In the genomic region with DNA sequence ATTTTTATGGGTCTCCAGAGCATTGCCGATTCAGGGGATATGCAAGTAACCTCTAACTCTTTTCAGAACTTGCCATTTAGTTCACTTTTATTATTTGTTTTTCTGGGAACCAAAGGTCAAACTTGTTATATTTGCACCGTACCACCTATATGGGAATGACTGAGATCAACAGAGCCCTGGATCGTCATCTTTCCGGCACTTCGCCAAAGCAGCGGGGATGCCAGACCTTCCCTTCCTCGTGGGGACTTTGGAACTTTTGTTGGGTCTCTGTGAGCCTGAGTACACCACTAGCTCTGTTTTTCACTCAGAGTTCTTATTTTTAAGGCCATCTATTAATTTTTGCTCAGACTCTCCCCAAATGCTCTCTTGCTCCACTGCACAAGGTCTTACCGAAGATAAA, we compare ENCODE assay signal across 20 cellular contexts.
DNase-seq lines count a peak whose midpoint lies in the region; ATAC-seq and TF ChIP-seq lines count a peak whose summit lies in the region.
"Had no signal": no experiment of that assay in that cellular context is flagged by ENCODE, and none has a peak within 500 bp of the region (broad histone marks: within the 10 kb centered on the region; RNA-seq: fewer than 3 reads in every experiment).

No MANE protein-coding gene starts in this region.

- DNase-seq in GM23338 (ENCODE audit: low spot score) (no peak), colonic mucosa (peak; percentile 84), mesothelial cell of epicardium (ENCODE audit: low spot score in 2 of 2, unreplicated experiment in 2 of 2) (no peak), SW 1271 (lab: John Stamatoyannopoulos, UW) (no peak), PC-9 (no peak)
- DNase-seq in activated CD4-positive, alpha-beta T cell treated with anti-CD3 and anti-CD28 coated beads for 48 hours: no peak
- DNase-seq: Caco-2; CD4-positive, CD25-positive, alpha-beta regulatory T cell; CD8-positive, alpha-beta T cell; DMS153; DND-41; GM23248; H9 had no signal

- no peak overlapping the region for H3K9ac ChIP-seq in colonic mucosa (ENCODE audit: low read depth in 2 of 2, low read length in 2 of 2)
- H3K9ac ChIP-seq: BLaER1, GM23248 had no signal

- CTCF ChIA-PET in PC-9 (lab: Charles Lee): no interaction called here

- H3K4me3 Mint-ChIP-seq in GM23338 (no peak overlapping the region), mesothelial cell of epicardium (no peak overlapping the region), nephron (no peak overlapping the region)
- H3K4me3 Mint-ChIP-seq: B cell; CD4-positive, CD25-positive, alpha-beta regulatory T cell; CD8-positive, alpha-beta T cell; H9 had no signal

- H3K9me3 ChIP-seq in colonic mucosa (no peaks in the 10 kb centered on the region), PC-9 (ENCODE audit: insufficient read depth, low read depth) (no peaks in the 10 kb centered on the region)
- H3K9me3 ChIP-seq: BLaER1, Caco-2 had no signal

- H3K9me2 ChIP-seq in GM23338 (ENCODE audit: insufficient read depth): peaks cover 9% of the 10 kb centered on the region; the same call in 1 of the 2 replicates
- no peaks in the 10 kb centered on the region for H3K9me2 ChIP-seq in PC-9 (ENCODE audit: insufficient read depth)

- H3K4me3 ChIP-seq in GM23338 (no peak overlapping the region), colonic mucosa (no peak overlapping the region), PC-9 (no peak overlapping the region)
- H3K4me3 ChIP-seq: BLaER1, GM23248 had no signal

- H4K20me1 ChIP-seq in GM23338 (replicated peaks; ENCODE audit: insufficient read depth): no peaks in the 10 kb centered on the region
- H4K20me1 ChIP-seq in PC-9 (ENCODE audit: insufficient read depth): no peaks in the 10 kb centered on the region
- H4K20me1 ChIP-seq: BLaER1 had no signal

- H3K27me3 Mint-ChIP-seq in GM23338 (ENCODE audit: insufficient read depth, low read depth, poor library complexity) (no peaks in the 10 kb centered on the region), mesothelial cell of epicardium (ENCODE audit: low read depth) (no peaks in the 10 kb centered on the region), nephron (ENCODE audit: low read depth) (no peaks in the 10 kb centered on the region)
- H3K27me3 Mint-ChIP-seq: B cell; CD4-positive, CD25-positive, alpha-beta regulatory T cell had no signal

- H3K4me1 Mint-ChIP-seq in GM23338 (peaks cover 25% of the 10 kb centered on the region), mesothelial cell of epicardium (peaks cover 10% of the 10 kb centered on the region), nephron (peaks cover 46% of the 10 kb centered on the region)
- H3K4me1 Mint-ChIP-seq: B cell; CD4-positive, CD25-positive, alpha-beta regulatory T cell had no signal

- no peak for TF ChIP-seq CTCF in GM23338 (conservative IDR thresholded peaks at IDR 0.05; ENCODE audit: low read depth in 2 of 2)
- TF ChIP-seq CTCF in colonic mucosa (IDR thresholded peaks at IDR 0.05): no peak
- no peak for TF ChIP-seq CTCF in mesothelial cell of epicardium (IDR thresholded peaks at IDR 0.05; ENCODE audit: unreplicated experiment)
- no peak for TF ChIP-seq CTCF in nephron (IDR thresholded peaks at IDR 0.05; ENCODE audit: unreplicated experiment in 3 of 3)
- TF ChIP-seq CTCF in PC-9 (conservative IDR thresholded peaks at IDR 0.05): no peak

- POLR2A ChIA-PET in PC-9 (lab: Charles Lee; ENCODE audit: unreplicated experiment): no interaction called here

- H3K27ac ChIP-seq in GM23338 (ENCODE audit: low read depth): no peak overlapping the region
- H3K27ac ChIP-seq in colonic mucosa: peak overlapping the region; percentile 84
- H3K27ac ChIP-seq in PC-9: no peak overlapping the region
- H3K27ac ChIP-seq: 22Rv1, BLaER1, C4-2B, GM23248 had no signal

- H3K79me2 ChIP-seq in GM23338 (replicated peaks; ENCODE audit: insufficient read depth): no peaks in the 10 kb centered on the region
- no peaks in the 10 kb centered on the region for H3K79me2 ChIP-seq in PC-9 (ENCODE audit: low read depth)

- no TSS peak for BruUV-seq in PC-9 (replicated peaks; lab: Mats Ljungman, UMichigan)

- no peak overlapping the region for H3K27ac Mint-ChIP-seq in GM23338
- peak overlapping the region; percentile 39 for H3K27ac Mint-ChIP-seq in mesothelial cell of epicardium
- H3K27ac Mint-ChIP-seq in nephron: peak overlapping the region; percentile 87 to 95 (median 89)
- H3K27ac Mint-ChIP-seq: B cell; CD4-positive, CD25-positive, alpha-beta regulatory T cell; CD8-positive, alpha-beta T cell; H9 had no signal

- ATAC-seq in GM23338: no peak
- ATAC-seq in GM21381 (IDR thresholded peaks at IDR 0.05; ENCODE audit: unreplicated experiment): no peak
- ATAC-seq: CD8-positive, alpha-beta T cell; HCT116 had no signal

- H3K9me3 Mint-ChIP-seq in GM23338 (no peaks in the 10 kb centered on the region; the same call in 2 of the 3 replicates), mesothelial cell of epicardium (peaks cover 28% of the 10 kb centered on the region), nephron (peaks cover 19% of the 10 kb centered on the region)

- H3K36me3 ChIP-seq in GM23338 (ENCODE audit: insufficient read depth) (no peaks in the 10 kb centered on the region), colonic mucosa (no peaks in the 10 kb centered on the region), PC-9 (ENCODE audit: low read depth) (no peaks in the 10 kb centered on the region)
- H3K36me3 ChIP-seq: BLaER1 had no signal

- no peaks in the 10 kb centered on the region for H3F3A ChIP-seq in GM23338 (replicated peaks; ENCODE audit: low read depth)
- no peaks in the 10 kb centered on the region for H3F3A ChIP-seq in PC-9 (ENCODE audit: insufficient read depth, low read depth)

- no peak overlapping the region for H3K4me2 ChIP-seq in GM23338
- no peak overlapping the region for H3K4me2 ChIP-seq in PC-9
- H3K4me2 ChIP-seq: BLaER1 had no signal

- H3K4me1 ChIP-seq in GM23338 (ENCODE audit: insufficient read depth) (peaks cover 18% of the 10 kb centered on the region), colonic mucosa (no peaks in the 10 kb centered on the region), PC-9 (replicated peaks; ENCODE audit: insufficient read depth) (no peaks in the 10 kb centered on the region)
- H3K4me1 ChIP-seq: BLaER1, Caco-2 had no signal

- H3K27me3 ChIP-seq in GM23338 (ENCODE audit: insufficient read depth) (no peaks in the 10 kb centered on the region), colonic mucosa (no peaks in the 10 kb centered on the region), PC-9 (ENCODE audit: insufficient read depth, low read depth) (no peaks in the 10 kb centered on the region)
- H3K27me3 ChIP-seq: BLaER1 had no signal

- H3K36me3 Mint-ChIP-seq in GM23338 (ENCODE audit: low read depth) (peaks cover 3% of the 10 kb centered on the region; the same call in 1 of the 3 replicates), mesothelial cell of epicardium (no peaks in the 10 kb centered on the region), nephron (ENCODE audit: low read depth) (peaks cover 14% of the 10 kb centered on the region)
- H3K36me3 Mint-ChIP-seq: CD4-positive, CD25-positive, alpha-beta regulatory T cell; CD8-positive, alpha-beta T cell had no signal

- intact Hi-C loops in colonic mucosa (cut with DNase I) (no loop called here), PC-9 (cut with micrococcal nuclease; ENCODE audit: unreplicated experiment) (no loop called here)

- H2AFZ ChIP-seq in GM23338: peak overlapping the region; percentile 81
- H2AFZ ChIP-seq in PC-9: no peak overlapping the region
- H2AFZ ChIP-seq: GM23248 had no signal

TF ChIP-seq in GM23338, 12 proteins besides CTCF, POLR2A, EP300 and RAD21 (continues in another document):
- no peak for TF ChIP-seq REST (IDR thresholded peaks at IDR 0.05; ENCODE audit: unreplicated experiment)
- TF ChIP-seq NANOG (IDR thresholded peaks at IDR 0.05; ENCODE audit: borderline replicate concordance): no peak
- TF ChIP-seq, protein P1, sequence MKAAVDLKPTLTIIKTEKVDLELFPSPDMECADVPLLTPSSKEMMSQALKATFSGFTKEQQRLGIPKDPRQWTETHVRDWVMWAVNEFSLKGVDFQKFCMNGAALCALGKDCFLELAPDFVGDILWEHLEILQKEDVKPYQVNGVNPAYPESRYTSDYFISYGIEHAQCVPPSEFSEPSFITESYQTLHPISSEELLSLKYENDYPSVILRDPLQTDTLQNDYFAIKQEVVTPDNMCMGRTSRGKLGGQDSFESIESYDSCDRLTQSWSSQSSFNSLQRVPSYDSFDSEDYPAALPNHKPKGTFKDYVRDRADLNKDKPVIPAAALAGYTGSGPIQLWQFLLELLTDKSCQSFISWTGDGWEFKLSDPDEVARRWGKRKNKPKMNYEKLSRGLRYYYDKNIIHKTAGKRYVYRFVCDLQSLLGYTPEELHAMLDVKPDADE (IDR thresholded peaks at IDR 0.05): no peak
- TF ChIP-seq JUNB (IDR thresholded peaks at IDR 0.05; ENCODE audit: unreplicated experiment): no peak
- TF ChIP-seq CREB1 (CRISPR knock-in tag; IDR thresholded peaks at IDR 0.05; ENCODE audit: low read depth): no peak
- no peak for TF ChIP-seq EZH2phosphoT487 (IDR thresholded peaks at IDR 0.05; ENCODE audit: unreplicated experiment)
- no peak for TF ChIP-seq EZH2 (IDR thresholded peaks at IDR 0.05; ENCODE audit: low read depth, unreplicated experiment)
- TF ChIP-seq STAT1 (IDR thresholded peaks at IDR 0.05; ENCODE audit: unreplicated experiment): no peak
- TF ChIP-seq ZNF114 (CRISPR knock-in tag; IDR thresholded peaks at IDR 0.05): no peak
